10 cellular contexts compared by ENCODE assay signal in genomic region chr2:69797836-69798465, GRCh38. TPM values are rescaled to one million over a fixed set of nuclear protein-coding genes. Genes with fewer than 3 reads are reported as not detected.
DNase-seq lines count a peak whose midpoint lies in the region; ATAC-seq and TF ChIP-seq lines count a peak whose summit lies in the region.
"Had no signal": no experiment of that assay in that cellular context is flagged by ENCODE, and none has a peak within 500 bp of the region (broad histone marks: within the 10 kb centered on the region; RNA-seq: fewer than 3 reads in every experiment).

No MANE protein-coding gene starts in this region.

- TF ChIP-seq CTCF in right atrium auricular region (IDR thresholded peaks at IDR 0.05) (no peak), choroid plexus epithelial cell (conservative IDR thresholded peaks at IDR 0.05; ENCODE audit: low read depth, low read length) (no peak)

- H3K9ac ChIP-seq in muscle layer of colon (ENCODE audit: low read length) = peak overlapping the region; percentile 37

- H3K27me3 ChIP-seq in right atrium auricular region (no peaks in the 10 kb centered on the region), muscle layer of colon (ENCODE audit: control insufficient read depth in 1 of 2, insufficient read depth in 2 of 2, low read length in 2 of 2) (no peaks in the 10 kb centered on the region)

- DNase-seq in right atrium auricular region (ENCODE audit: low spot score) (peak; percentile 30), Right ventricle myocardium inferior (ENCODE audit: missing footprints) (no peak), choroid plexus epithelial cell (ENCODE audit: low read depth) (peak; percentile 50), NCI-H526 treated with DMSO at 0.1 percent for 48 hours (lab: John Stamatoyannopoulos, UW) (no peak), AG08396 (ENCODE audit: low spot score) (no peak), HPDE6-E6E7 (ENCODE audit: extremely low spot score) (no peak)
- DNase-seq: foreskin melanocyte had no signal

- H3K4me1 ChIP-seq in right atrium auricular region (peaks cover 0 to 25% of the 10 kb centered on the region in 2 donors), muscle layer of colon (ENCODE audit: insufficient read depth, low read length) (peaks cover 27% of the 10 kb centered on the region)

- H3K4me3 ChIP-seq in right atrium auricular region (peak overlapping the region; percentile 22 to 40), choroid plexus epithelial cell (ENCODE audit: low read depth, low read length) (no peak overlapping the region), muscle layer of colon (ENCODE audit: low read depth in 1 of 2, low read length in 2 of 2) (peak overlapping the region; percentile 6 to 51)

- H3K36me3 ChIP-seq in right atrium auricular region (no peaks in the 10 kb centered on the region), muscle layer of colon (ENCODE audit: insufficient read depth, low read length) (no peaks in the 10 kb centered on the region)

- H3K27ac ChIP-seq in right atrium auricular region (peak overlapping the region; percentile 57 to 62), muscle layer of colon (ENCODE audit: low read depth, low read length) (peak overlapping the region; percentile 61)
- H3K27ac ChIP-seq: C4-2B had no signal

- intact Hi-C loops in Right ventricle myocardium inferior (cut with DNase I) = loop anchor here (5.0 kb wide), 1 partner anchor 46 kb away; no protein-coding TSS in a partner anchor

- ATAC-seq in Right ventricle myocardium inferior (no peak), HG03469 (IDR thresholded peaks at IDR 0.05; ENCODE audit: unreplicated experiment) (no peak)

- H3K9me3 ChIP-seq in right atrium auricular region (no peaks in the 10 kb centered on the region), muscle layer of colon (ENCODE audit: low read length) (no peaks in the 10 kb centered on the region)

RNA-seq across cellular contexts. Expression of gene GMCL1, which starts 31.5 kb away (rescaled TPM):
- 1 to 10 TPM; 5.4 to 7.2 TPM for total RNA-seq in right atrium auricular region
- 4.3 TPM for total RNA-seq in Right ventricle myocardium inferior

RNA-seq across cellular contexts. Expression of gene ANXA4, which starts 56.0 kb away (rescaled TPM):
- total RNA-seq in right atrium auricular region (10 to 100 TPM; 12.7 to 25.9 TPM), Right ventricle myocardium inferior (27.5 TPM)

Comparison
In these comparisons a context has a peak if more than half of its experiments do, and no peak if none do; other contexts are left out.
1. DNase-seq: peak in right atrium auricular region (single experiment) and choroid plexus epithelial cell (single experiment); none in Right ventricle myocardium inferior (single experiment), NCI-H526 treated with DMSO at 0.1 percent for 48 hours (single experiment), AG08396 (single experiment) and HPDE6-E6E7 (single experiment).